ENCODE assay signal across 11 cellular contexts in genomic region chr15:68797157-68797556, GRCh38. TPM values are rescaled to one million over a fixed set of nuclear protein-coding genes. Genes with fewer than 3 reads are reported as not detected.
A peak's percentile ranks its signal among the peaks of the same experiment; 100 is the strongest.
DNase-seq lines count a peak whose midpoint lies in the region; ATAC-seq and TF ChIP-seq lines count a peak whose summit lies in the region.
"Had no signal": no experiment of that assay in that cellular context is flagged by ENCODE, and none has a peak within 500 bp of the region (broad histone marks: within the 10 kb centered on the region; RNA-seq: fewer than 3 reads in every experiment).

No MANE protein-coding gene starts in this region.

- H3K9me3 ChIP-seq in heart left ventricle (no peaks in the 10 kb centered on the region), ascending aorta (no peaks in the 10 kb centered on the region)
- H3K9me3 ChIP-seq: right lobe of liver had no signal

- DNase-seq in heart left ventricle, result no peak
- no peak for DNase-seq in left cardiac atrium
- DNase-seq in RWPE1 (ENCODE audit: low spot score), result no peak
- peak; percentile 52 for DNase-seq in fibroblast of peridontal ligament (ENCODE audit: extremely low read depth)
- no peak for DNase-seq in ascending aorta (ENCODE audit: low spot score in 2 of 2)
- no peak for DNase-seq in SIG-M5 (lab: John Stamatoyannopoulos, UW)
- DNase-seq: NCI-H1105 treated with DMSO at 0.1 percent for 48 hours, right lobe of liver had no signal

- H3K4me1 ChIP-seq in heart left ventricle (peaks cover 31 to 96% (median 87%) of the 10 kb centered on the region in 12 donors), ascending aorta (peaks cover 8 to 43% of the 10 kb centered on the region in 2 donors)

- POLR2A ChIA-PET in RWPE1 (lab: Yijun Ruan, JAX; ENCODE audit: low non-redundant PET), result no interaction called here

- H3K27ac ChIP-seq in heart left ventricle (peak overlapping the region in 8 of 12 donors; percentile 1 to 85 (median 52)), RWPE1 (peak overlapping the region; percentile 15), temporal lobe (ENCODE audit: low read depth, low read length) (peak overlapping the region; percentile 97), ascending aorta (no peak overlapping the region)
- H3K27ac ChIP-seq: C4-2B, right lobe of liver had no signal

- H3K27me3 ChIP-seq in heart left ventricle (no peaks in the 10 kb centered on the region), ascending aorta (no peaks in the 10 kb centered on the region)
- H3K27me3 ChIP-seq: right lobe of liver had no signal

- no peak for TF ChIP-seq POLR2A in heart left ventricle (IDR thresholded peaks at IDR 0.05)

- ATAC-seq in heart left ventricle (no peak), left cardiac atrium (no peak), GM21381 (IDR thresholded peaks at IDR 0.05; ENCODE audit: unreplicated experiment) (no peak)
- ATAC-seq: right lobe of liver had no signal

- TF ChIP-seq CTCF in heart left ventricle (IDR thresholded peaks at IDR 0.05) (no peak), RWPE1 (conservative IDR thresholded peaks at IDR 0.05; ENCODE audit: low read depth) (no peak), ascending aorta (IDR thresholded peaks at IDR 0.05) (no peak)

- H3K36me3 ChIP-seq in heart left ventricle (peaks cover 0 to 8% (median 0%) of the 10 kb centered on the region in 9 donors), ascending aorta (no peaks in the 10 kb centered on the region)
- H3K36me3 ChIP-seq: right lobe of liver had no signal

- intact Hi-C loops in heart left ventricle (cut with DNase I), result loop anchor here in 1 of 10 donors (10.0 kb wide), 1 partner anchor 92 kb away; no protein-coding TSS in a partner anchor
- intact Hi-C loops in left cardiac atrium (cut with DNase I), result no loop called here
- intact Hi-C loops in ascending aorta (cut with DNase I), result no loop called here

- 30 to 54% (median 44%) methylated on average over 3 of the region's 3 CpGs for WGBS in heart left ventricle, 4 donors

- H3K4me3 ChIP-seq in heart left ventricle (no peak overlapping the region), ascending aorta (no peak overlapping the region)
- H3K4me3 ChIP-seq: right lobe of liver had no signal

- CTCF ChIA-PET in RWPE1 (lab: Yijun Ruan, JAX), result no interaction called here

RNA-seq across cellular contexts. Expression of gene ANP32A, which starts 23.5 kb away (rescaled TPM):
- 100 to 1,000 TPM in 8 of 9 donors, 10 to 100 TPM in 1; 55.7 to 202 (median 142) TPM for total RNA-seq in heart left ventricle
- polyA plus RNA-seq in heart left ventricle, result 100 to 1,000 TPM; 134 to 195 TPM
- total RNA-seq in left cardiac atrium, result 100 to 1,000 TPM; 106 to 118 TPM
- total RNA-seq in temporal lobe, result 85.8 TPM
- 19.2 TPM for total RNA-seq in ascending aorta

Comparison
In these comparisons a context has a peak if more than half of its experiments do, and no peak if none do; other contexts are left out.
1. H3K27ac ChIP-seq: peak in heart left ventricle (8 of 12), RWPE1 (single experiment) and temporal lobe (single experiment); none in ascending aorta (0 of 2).